In the genomic region with DNA sequence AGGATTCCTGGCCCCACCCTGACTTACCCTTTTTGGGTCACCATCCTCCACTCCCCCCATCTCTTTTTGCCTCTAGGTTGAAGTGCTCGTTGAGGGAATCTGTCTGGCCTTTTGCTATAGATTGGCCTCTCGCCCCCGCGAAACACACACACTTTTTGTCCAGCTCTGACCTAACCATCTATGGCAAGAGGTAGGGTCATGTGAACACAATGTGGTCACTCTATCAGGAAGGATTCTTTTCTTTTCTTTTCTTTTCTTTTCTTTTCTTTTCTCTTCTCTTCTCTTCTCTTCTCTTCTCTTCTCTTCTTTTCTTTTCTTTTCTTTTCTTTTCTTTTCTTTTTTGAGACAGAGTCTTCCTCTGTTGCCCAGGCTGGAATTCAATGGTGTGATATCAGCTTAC, we compare ENCODE assay signal across 4 cellular contexts. TPM values are rescaled to one million over a fixed set of nuclear protein-coding genes. Genes with fewer than 3 reads are reported as not detected.
"Had no signal": no experiment of that assay in that cellular context is flagged by ENCODE, and none has a peak within 500 bp of the region (broad histone marks: within the 10 kb centered on the region; RNA-seq: fewer than 3 reads in every experiment).

No MANE protein-coding gene starts in this region.

RNA-seq across cellular contexts. Expression of a gene that starts 27.6 kb away (rescaled TPM):
- total RNA-seq: occipital lobe, osteocyte, right atrium auricular region, skeletal muscle tissue had no signal
